ENCODE assay signal across 34 cellular contexts in the genomic region with DNA sequence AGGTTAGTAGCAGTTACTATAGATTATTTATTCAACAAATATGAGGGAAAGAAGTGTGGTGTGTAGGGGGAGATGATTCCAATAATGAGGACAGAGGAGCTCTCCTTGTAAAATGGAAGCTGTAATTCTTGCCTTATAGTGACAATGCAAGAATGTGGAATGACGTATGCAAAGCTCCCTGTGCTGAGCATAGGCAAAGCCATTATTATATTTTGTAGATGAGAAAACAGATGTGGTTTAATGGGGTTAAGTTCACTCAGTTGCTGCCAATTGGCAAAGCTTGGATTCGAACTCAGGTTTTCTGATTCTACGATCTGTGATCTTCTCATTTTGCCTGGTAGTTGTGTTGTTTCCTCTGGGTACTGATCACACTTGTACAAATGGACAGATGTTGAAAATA.
"Had no signal": no experiment of that assay in that cellular context is flagged by ENCODE, and none has a peak within 500 bp of the region (broad histone marks: within the 10 kb centered on the region; RNA-seq: fewer than 3 reads in every experiment).

No MANE protein-coding gene starts in this region.

- H3K4me1 ChIP-seq: adrenal gland, ascending aorta, body of pancreas, breast epithelium had no signal

- H3K27ac ChIP-seq: adrenal gland, ascending aorta, body of pancreas, brain microvascular endothelial cell, breast epithelium, cardiac muscle cell had no signal

- H3K36me3 ChIP-seq: adrenal gland, ascending aorta, brain microvascular endothelial cell, breast epithelium, cardiac muscle cell had no signal

- H3K27me3 ChIP-seq: adrenal gland, ascending aorta, body of pancreas, brain microvascular endothelial cell, breast epithelium, cardiac muscle cell had no signal

- H3K4me3 ChIP-seq: adrenal gland, ascending aorta, body of pancreas, breast epithelium, cardiac muscle cell had no signal

- DNase-seq: activated effector memory CD4-positive, alpha-beta T cell treated with anti-CD3 and anti-CD28 coated beads, Interleukin-2, amount 50 U/mL, for 16 hours; activated effector memory CD4-positive, alpha-beta T cell treated with Interleukin-2 at 50 U/mL for 16 hours; activated gamma-delta T cell; activated gamma-delta T cell treated with Interleukin-2 at 50 U/mL for 16 hours; activated naive CD4-positive, alpha-beta T cell; activated naive CD4-positive, alpha-beta T cell treated with anti-CD3 and anti-CD28 coated beads for 36 hours; activated naive CD4-positive, alpha-beta T cell treated with anti-CD3 and anti-CD28 coated beads, Interleukin-2, amount 10 ng/mL, durations not matched to agents 7 days and 5 days; activated naive CD4-positive, alpha-beta T cell treated with anti-CD3 and anti-CD28 coated beads, Interleukin-2, amount 50 U/mL, for 16 hours; activated naive CD4-positive, alpha-beta T cell treated with Interleukin-2 at 50 U/mL for 16 hours; activated naive CD8-positive, alpha-beta T cell treated with anti-CD3 and anti-CD28 coated beads for 36 hours; activated naive CD8-positive, alpha-beta T cell treated with anti-CD3 and anti-CD28 coated beads, Interleukin-2, amount 10 ng/mL, durations not matched to agents 7 days and 5 days; activated naive CD8-positive, alpha-beta T cell treated with anti-CD3 and anti-CD28 coated beads, Interleukin-2, amount 50 U/mL, for 24 hours; activated T-cell treated with anti-CD3 and anti-CD28 coated beads, Interleukin-2, amount 50 U/mL, for 1 hour; activated T-cell treated with anti-CD3 and anti-CD28 coated beads, Interleukin-2, amount 50 U/mL, for 24 hours; activated T-cell treated with anti-CD3 and anti-CD28 coated beads, Interleukin-2, amount 50 U/mL, for 4 hours; activated T-cell treated with anti-CD3 and anti-CD28 coated beads, Interleukin-2, amount 50 U/mL, for 48 hours; activated T-cell treated with anti-CD3 and anti-CD28 coated beads, Interleukin-2, amount 50 U/mL, for 72 hours; adrenal gland; amniotic stem cell; amygdala; anterior cingulate cortex; aorta; body of pancreas; brain microvascular endothelial cell; caudate nucleus; central memory CD4-positive, alpha-beta T cell; cerebellar nuclear complex had no signal

- FAIRE-seq: astrocyte, bronchial epithelial cell had no signal

- ATAC-seq: activated naive CD4-positive, alpha-beta T cell treated with anti-CD3 and anti-CD28 coated beads, Interleukin-2, amount 50 U/mL, for 72 hours; activated naive CD8-positive, alpha-beta T cell treated with anti-CD3 and anti-CD28 coated beads, Interleukin-2, amount 50 U/mL, for 24 hours; activated T-cell treated with anti-CD3 and anti-CD28 coated beads, Interleukin-2, amount 50 U/mL, for 4 hours; activated T-cell treated with anti-CD3 and anti-CD28 coated beads, Interleukin-2, amount 50 U/mL, for 72 hours; activated T-helper 17 cell treated with anti-CD3 and anti-CD28 coated beads, Interleukin-2, amount 50 U/mL, for 72 hours; body of pancreas had no signal

- H3K9me3 ChIP-seq: adrenal gland, ascending aorta, body of pancreas, breast epithelium had no signal
